ENCODE assay signal across 17 cellular contexts in the genomic region with DNA sequence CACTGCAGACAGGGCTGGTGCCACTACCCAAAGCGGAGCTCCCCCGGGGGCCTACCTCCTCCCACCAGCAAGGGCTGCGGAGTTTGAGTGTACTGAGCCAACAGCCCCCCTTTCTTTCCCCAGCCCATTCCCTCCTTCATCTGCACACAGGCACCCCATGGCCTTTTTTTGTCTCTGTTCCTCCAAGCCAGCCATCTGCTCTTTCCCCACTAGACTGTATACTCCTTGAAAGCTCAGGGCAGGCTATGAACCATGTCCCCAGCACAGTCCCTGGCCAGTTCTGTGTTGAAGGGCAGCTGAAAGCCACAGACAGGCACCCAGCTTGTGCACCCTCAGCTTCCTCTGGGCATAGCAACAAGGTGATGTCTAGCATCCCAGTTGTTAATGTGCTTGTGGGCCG.
A peak's percentile ranks its signal among the peaks of the same experiment; 100 is the strongest.
DNase-seq lines count a peak whose midpoint lies in the region; ATAC-seq and TF ChIP-seq lines count a peak whose summit lies in the region.
"Had no signal": no experiment of that assay in that cellular context is flagged by ENCODE, and none has a peak within 500 bp of the region (broad histone marks: within the 10 kb centered on the region; RNA-seq: fewer than 3 reads in every experiment).

No MANE protein-coding gene starts in this region.

- peaks cover 29 to 33% of the 10 kb centered on the region in 2 experiments for H3K4me1 Mint-ChIP-seq in H9
- H3K4me1 Mint-ChIP-seq in progenitor cell of endocrine pancreas (ENCODE audit: low read depth), result peaks cover 8% of the 10 kb centered on the region
- peaks cover 9% of the 10 kb centered on the region for H3K4me1 Mint-ChIP-seq in T-helper 17 cell
- H3K4me1 Mint-ChIP-seq in activated T-helper 1 cell treated with anti-CD3 and anti-CD28 coated beads, Interleukin-12 subunit alpha, Interleukin-12 subunit beta, Interleukin-2, Interleukin-4 antibody, amounts not matched to agents 30 ng/mL and 10 ng/mL and 1 ng/mL, durations not matched to agents 14 hours and 24 hours and 36 hours (ENCODE audit: low read depth), result no peaks in the 10 kb centered on the region
- H3K4me1 Mint-ChIP-seq: B cell had no signal

- peak overlapping the region; percentile 16 for H3K14ac ChIP-seq in H9 (ENCODE audit: insufficient read depth, low read length)

- H2BK12ac ChIP-seq in H9 (ENCODE audit: insufficient read length, low read depth, low read length), result no peak overlapping the region

- no peaks in the 10 kb centered on the region for H3K79me1 ChIP-seq in H9 (ENCODE audit: insufficient read depth, low read depth, low read length, poor library complexity, severe bottlenecking)

- H3K27ac Mint-ChIP-seq in H9, result peak overlapping the region; percentile 62 to 75 (median 70); a peak in 2 of 7 replicates
- H3K27ac Mint-ChIP-seq in progenitor cell of endocrine pancreas, result peak overlapping the region; percentile 12
- no peak overlapping the region for H3K27ac Mint-ChIP-seq in T-helper 17 cell
- no peak overlapping the region for H3K27ac Mint-ChIP-seq in activated T-helper 1 cell treated with anti-CD3 and anti-CD28 coated beads, Interleukin-12 subunit alpha, Interleukin-12 subunit beta, Interleukin-2, Interleukin-4 antibody, amounts not matched to agents 30 ng/mL and 10 ng/mL and 1 ng/mL, durations not matched to agents 14 hours and 24 hours and 36 hours
- H3K27ac Mint-ChIP-seq: B cell had no signal

- WGBS in H9 (ENCODE audit: extremely low coverage, insufficient read length, low lambda C conversion rate), result no CpG with 5 or more reads among the region's 4 CpGs

- H4K5ac ChIP-seq in H9 (ENCODE audit: insufficient read length, low read depth, low read length), result no peak overlapping the region

- H3K18ac ChIP-seq in H9 (ENCODE audit: insufficient read length, low read depth, low read length), result no peak overlapping the region

- no peak overlapping the region for H3K4me2 ChIP-seq in H9 (ENCODE audit: insufficient read depth, insufficient read length, low read length)

- no peak overlapping the region for H2BK15ac ChIP-seq in H9 (ENCODE audit: low read depth, low read length)

- no peak for TF ChIP-seq CTCF in H9 (conservative IDR thresholded peaks at IDR 0.05)
- TF ChIP-seq CTCF in progenitor cell of endocrine pancreas (IDR thresholded peaks at IDR 0.05; ENCODE audit: unreplicated experiment), result no peak

- H3K27me3 Mint-ChIP-seq in H9 (ENCODE audit: low read depth) (no peaks in the 10 kb centered on the region), progenitor cell of endocrine pancreas (no peaks in the 10 kb centered on the region), T-helper 17 cell (no peaks in the 10 kb centered on the region)
- peaks cover 2% of the 10 kb centered on the region for H3K27me3 Mint-ChIP-seq in activated T-helper 1 cell treated with anti-CD3 and anti-CD28 coated beads, Interleukin-12 subunit alpha, Interleukin-12 subunit beta, Interleukin-2, Interleukin-4 antibody, amounts not matched to agents 30 ng/mL and 10 ng/mL and 1 ng/mL, durations not matched to agents 14 hours and 24 hours and 36 hours (ENCODE audit: insufficient read depth)
- H3K27me3 Mint-ChIP-seq: CD4-positive, alpha-beta memory T cell had no signal

- DNase-seq in DMS79 treated with DMSO at 0.1 percent for 48 hours (lab: John Stamatoyannopoulos, UW) (peak; percentile 5), DMS79 (lab: John Stamatoyannopoulos, UW) (no peak), H9 (no peak), cerebellum (ENCODE audit: low spot score) (peak; percentile 57), progenitor cell of endocrine pancreas (ENCODE audit: low spot score, unreplicated experiment) (no peak), T-helper 17 cell (no peak)
- DNase-seq in activated T-helper 1 cell treated with anti-CD3 and anti-CD28 coated beads, Interleukin-12 subunit alpha, Interleukin-12 subunit beta, Interleukin-2, Interleukin-4 antibody, amounts not matched to agents 30 ng/mL and 10 ng/mL and 1 ng/mL, durations not matched to agents 14 hours and 24 hours and 36 hours (ENCODE audit: low spot score), result no peak
- DNase-seq in activated naive CD4-positive, alpha-beta T cell treated with anti-CD3 and anti-CD28 coated beads, Interleukin-2, amount 50 U/mL, for 16 hours, result no peak
- DNase-seq: CD4-positive, alpha-beta memory T cell; KBM-7; NCI-H1436; NCI-H2029; NCI-H510A; NCI-H82 had no signal

- no peaks in the 10 kb centered on the region for H3K79me2 ChIP-seq in H9 (ENCODE audit: insufficient read depth, low read length)

- H4K91ac ChIP-seq in H9 (ENCODE audit: insufficient read length, low read depth, low read length), result no peak overlapping the region

- H3K23ac ChIP-seq in H9 (ENCODE audit: insufficient read length, low read depth, low read length), result no peak overlapping the region

- intact Hi-C loops in activated T-helper 1 cell treated with anti-CD3 and anti-CD28 coated beads, Interleukin-12 subunit alpha, Interleukin-12 subunit beta, Interleukin-2, Interleukin-4 antibody, amounts not matched to agents 30 ng/mL and 10 ng/mL and 1 ng/mL, durations not matched to agents 14 hours and 24 hours and 36 hours (cut with micrococcal nuclease), result no loop called here

- H3K36me3 Mint-ChIP-seq in H9 (ENCODE audit: insufficient read depth in 1 of 3, low read depth in 3 of 3) (peaks cover 2 to 14% (median 4%) of the 10 kb centered on the region in 3 experiments; a peak in 5 of 7 replicates), progenitor cell of endocrine pancreas (ENCODE audit: insufficient read depth) (peaks cover 8% of the 10 kb centered on the region), T-helper 17 cell (ENCODE audit: low read depth) (peaks cover 3% of the 10 kb centered on the region)
- no peaks in the 10 kb centered on the region for H3K36me3 Mint-ChIP-seq in activated T-helper 1 cell treated with anti-CD3 and anti-CD28 coated beads, Interleukin-12 subunit alpha, Interleukin-12 subunit beta, Interleukin-2, Interleukin-4 antibody, amounts not matched to agents 30 ng/mL and 10 ng/mL and 1 ng/mL, durations not matched to agents 14 hours and 24 hours and 36 hours (ENCODE audit: low read depth)

- H3K9me3 Mint-ChIP-seq in H9 (no peaks in the 10 kb centered on the region), progenitor cell of endocrine pancreas (ENCODE audit: low read depth) (no peaks in the 10 kb centered on the region)
- H3K9me3 Mint-ChIP-seq in activated T-helper 1 cell treated with anti-CD3 and anti-CD28 coated beads, Interleukin-12 subunit alpha, Interleukin-12 subunit beta, Interleukin-2, Interleukin-4 antibody, amounts not matched to agents 30 ng/mL and 10 ng/mL and 1 ng/mL, durations not matched to agents 14 hours and 24 hours and 36 hours, result no peaks in the 10 kb centered on the region
- H3K9me3 Mint-ChIP-seq: CD4-positive, alpha-beta memory T cell had no signal

- H2BK5ac ChIP-seq in H9 (ENCODE audit: insufficient read length, low read length), result no peak overlapping the region

- H4K20me1 ChIP-seq in H9 (ENCODE audit: control insufficient read depth, insufficient read depth, insufficient read length), result no peaks in the 10 kb centered on the region

- no peak overlapping the region for H3T11ph ChIP-seq in H9 (ENCODE audit: low read length)

- no peak overlapping the region for H3K27ac ChIP-seq in H9 (ENCODE audit: insufficient read length, low read depth, low read length)
- H3K27ac ChIP-seq: 22Rv1, SK-N-MC had no signal

- H3K4me1 ChIP-seq in H9 (ENCODE audit: insufficient read depth, low read length), result peaks cover 3% of the 10 kb centered on the region; the same call in 1 of the 2 replicates

- H3K56ac ChIP-seq in H9 (ENCODE audit: insufficient read length, low read depth, low read length), result no peak overlapping the region

- no peak overlapping the region for H2BK120ac ChIP-seq in H9 (ENCODE audit: low read depth, low read length, poor library complexity, severe bottlenecking)

- no peak overlapping the region for H2BK20ac ChIP-seq in H9 (ENCODE audit: low read depth, low read length, poor library complexity, severe bottlenecking)

- H3K4me3 Mint-ChIP-seq in H9, result no peak overlapping the region; a peak in 1 of 5 replicates
- no peak overlapping the region for H3K4me3 Mint-ChIP-seq in progenitor cell of endocrine pancreas (ENCODE audit: low read depth)
- H3K4me3 Mint-ChIP-seq in T-helper 17 cell, result no peak overlapping the region
- no peak overlapping the region for H3K4me3 Mint-ChIP-seq in activated T-helper 1 cell treated with anti-CD3 and anti-CD28 coated beads, Interleukin-12 subunit alpha, Interleukin-12 subunit beta, Interleukin-2, Interleukin-4 antibody, amounts not matched to agents 30 ng/mL and 10 ng/mL and 1 ng/mL, durations not matched to agents 14 hours and 24 hours and 36 hours
- H3K4me3 Mint-ChIP-seq: B cell; CD4-positive, alpha-beta memory T cell had no signal

- no peaks in the 10 kb centered on the region for H3K27me3 ChIP-seq in H9 (ENCODE audit: insufficient read depth, low read length)

- no peak overlapping the region for H3K4ac ChIP-seq in H9 (ENCODE audit: low read depth, low read length)

- no peak overlapping the region for H2AK5ac ChIP-seq in H9 (ENCODE audit: insufficient read length, low read length)

- H3K23me2 ChIP-seq in H9 (ENCODE audit: insufficient read length, low read depth, low read length, poor library complexity, severe bottlenecking), result no peaks in the 10 kb centered on the region

- H3K9me3 ChIP-seq in H9 (ENCODE audit: control insufficient read depth, low read depth, low read length), result no peaks in the 10 kb centered on the region
- no peaks in the 10 kb centered on the region for H3K9me3 ChIP-seq in T-helper 17 cell (ENCODE audit: control insufficient read depth, low read length, poor library complexity, severe bottlenecking)

- no peak overlapping the region for H3K9ac ChIP-seq in H9 (ENCODE audit: extremely low read depth, insufficient read length, low read length)

- no peak for ATAC-seq in T-helper 17 cell

- H2AFZ ChIP-seq in H9 (ENCODE audit: low read length), result no peak overlapping the region

- no peak overlapping the region for H4K8ac ChIP-seq in H9 (replicated peaks; ENCODE audit: insufficient read length, low read depth, low read length)

Comparison
In these comparisons a context has a peak if more than half of its experiments do, and no peak if none do; other contexts are left out.
1. DNase-seq: peak in DMS79 treated with DMSO at 0.1 percent for 48 hours (single experiment) and cerebellum (single experiment); none in DMS79 (single experiment), H9 (single experiment), progenitor cell of endocrine pancreas (single experiment), T-helper 17 cell (0 of 3), activated T-helper 1 cell treated with anti-CD3 and anti-CD28 coated beads, Interleukin-12 subunit alpha, Interleukin-12 subunit beta, Interleukin-2, Interleukin-4 antibody, amounts not matched to agents 30 ng/mL and 10 ng/mL and 1 ng/mL, durations not matched to agents 14 hours and 24 hours and 36 hours (single experiment) and activated naive CD4-positive, alpha-beta T cell treated with anti-CD3 and anti-CD28 coated beads, Interleukin-2, amount 50 U/mL, for 16 hours (single experiment).
2. H3K27ac Mint-ChIP-seq: peak in H9 (3 of 3) and progenitor cell of endocrine pancreas (single experiment); none in T-helper 17 cell (single experiment) and activated T-helper 1 cell treated with anti-CD3 and anti-CD28 coated beads, Interleukin-12 subunit alpha, Interleukin-12 subunit beta, Interleukin-2, Interleukin-4 antibody, amounts not matched to agents 30 ng/mL and 10 ng/mL and 1 ng/mL, durations not matched to agents 14 hours and 24 hours and 36 hours (single experiment).